Comparison of ENCODE assay signal across 17 cellular contexts in the genomic region with DNA sequence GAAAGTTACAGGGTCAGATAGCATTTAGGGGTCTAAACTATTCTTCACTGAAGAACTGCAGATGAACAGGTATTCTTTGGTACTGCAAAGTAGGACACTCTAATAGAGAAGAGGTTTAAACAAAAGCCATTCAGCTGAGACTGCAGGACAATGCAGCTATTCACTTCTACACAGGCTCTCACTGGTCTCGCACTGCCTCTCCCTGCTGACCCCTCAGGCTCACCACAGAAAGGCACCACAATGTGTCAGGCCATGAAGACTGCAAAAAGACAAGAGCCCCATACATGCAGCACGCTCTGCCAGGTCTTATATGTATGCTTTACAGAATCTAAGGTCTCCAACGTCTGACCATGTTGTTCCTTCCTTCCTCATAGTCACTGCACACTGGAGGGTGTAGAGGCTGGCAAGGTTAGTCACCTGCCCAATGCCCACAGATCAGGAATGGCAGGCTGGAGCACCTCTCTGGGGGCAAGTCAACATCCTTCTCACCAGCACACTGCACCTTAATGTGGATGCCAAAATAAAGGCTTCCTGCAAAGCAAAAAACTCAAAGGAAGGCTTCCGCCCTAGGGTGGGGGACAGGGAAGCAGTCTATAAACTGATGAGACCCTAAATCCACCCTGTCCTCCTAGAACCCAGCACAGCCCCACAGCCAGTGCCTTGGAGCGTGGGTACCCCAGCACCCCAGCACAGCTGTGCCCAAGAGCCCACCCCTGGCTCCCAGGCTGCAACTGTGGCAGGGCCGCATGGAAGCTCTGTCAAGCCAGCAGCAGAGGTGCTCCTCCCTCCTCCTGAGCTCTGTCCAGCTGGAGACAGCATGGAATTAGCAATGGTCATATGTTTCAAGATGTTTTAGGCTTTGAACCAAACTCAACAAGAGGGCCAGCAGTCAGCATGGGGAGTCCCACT. TPM values are rescaled to one million over a fixed set of nuclear protein-coding genes. Genes with fewer than 3 reads are reported as not detected.
DNase-seq lines count a peak whose midpoint lies in the region; ATAC-seq and TF ChIP-seq lines count a peak whose summit lies in the region.
"Had no signal": no experiment of that assay in that cellular context is flagged by ENCODE, and none has a peak within 500 bp of the region (broad histone marks: within the 10 kb centered on the region; RNA-seq: fewer than 3 reads in every experiment).

No MANE protein-coding gene starts in this region.

- peaks cover 0 to 51% (median 0%) of the 10 kb centered on the region in 3 donors for H3K36me3 ChIP-seq in tibial nerve

- peaks cover 94% of the 10 kb centered on the region for H3K36me3 Mint-ChIP-seq in activated T-cell treated with anti-CD3 and anti-CD28 coated beads, Interleukin-2, amount 50 U/mL, for 24 hours (ENCODE audit: low read depth)

- H3K9me3 Mint-ChIP-seq in activated T-cell treated with anti-CD3 and anti-CD28 coated beads, Interleukin-2, amount 50 U/mL, for 24 hours, result no peaks in the 10 kb centered on the region

- no peak for TF ChIP-seq POLR2A in tibial nerve (IDR thresholded peaks at IDR 0.05)

- no peak overlapping the region for H3K4me3 Mint-ChIP-seq in activated T-cell treated with anti-CD3 and anti-CD28 coated beads, Interleukin-2, amount 50 U/mL, for 24 hours

- peak in 1 of 2 donors; percentile 37 for TF ChIP-seq EP300 in tibial nerve (IDR thresholded peaks at IDR 0.05)

- 46 to 50% methylated on average over 4 to 6 of the region's 6 CpGs for WGBS in tibial nerve, 2 donors

- peaks cover 19% of the 10 kb centered on the region for H3K4me1 Mint-ChIP-seq in activated T-cell treated with anti-CD3 and anti-CD28 coated beads, Interleukin-2, amount 50 U/mL, for 24 hours (ENCODE audit: low read depth)

- no peak for TF ChIP-seq CTCF in tibial nerve (IDR thresholded peaks at IDR 0.05)

- ATAC-seq in GM21360 (IDR thresholded peaks at IDR 0.05; ENCODE audit: unreplicated experiment), result no peak

- peaks cover 0 to 41% (median 7%) of the 10 kb centered on the region in 4 donors for H3K4me1 ChIP-seq in tibial nerve
- H3K4me1 ChIP-seq: A549 had no signal

- H3K27me3 ChIP-seq in tibial nerve, result no peaks in the 10 kb centered on the region

- peak overlapping the region in 2 of 4 donors; percentile 64 to 68 for H3K27ac ChIP-seq in tibial nerve
- H3K27ac ChIP-seq: A549, VCaP had no signal

- DNase-seq in activated T-cell treated with anti-CD3 and anti-CD28 coated beads, Interleukin-2, amount 50 U/mL, for 24 hours, result no peak
- no peak for DNase-seq in activated T-cell treated with anti-CD3 and anti-CD28 coated beads, Interleukin-2, amount 50 U/mL, for 48 hours
- DNase-seq in fibroblast of gingiva (ENCODE audit: low read depth), result peak; percentile 42
- peak; percentile 51 for DNase-seq in middle frontal gyrus (ENCODE audit: extremely low spot score, low spot score)
- DNase-seq in tibial nerve (ENCODE audit: low spot score in 2 of 2), result peak; percentile 30 to 36
- no peak for DNase-seq in DMS53 treated with DMSO at 0.1 percent for 48 hours (lab: John Stamatoyannopoulos, UW; ENCODE audit: unreplicated experiment)
- no peak for DNase-seq in amniotic stem cell (lab: John Stamatoyannopoulos, UW)
- DNase-seq: activated CD8-positive, alpha-beta memory T cell treated with anti-CD3 and anti-CD28 coated beads, Interleukin-2, amount 50 U/mL, for 48 hours; COR-L47; effector CD4-positive, alpha-beta T cell; NCI-H69; SHP77 treated with DMSO at 0.1 percent for 48 hours had no signal

- H3K27ac Mint-ChIP-seq in activated T-cell treated with anti-CD3 and anti-CD28 coated beads, Interleukin-2, amount 50 U/mL, for 24 hours, result peak overlapping the region; percentile 68

- no peak overlapping the region for H3K4me3 ChIP-seq in tibial nerve
- H3K4me3 ChIP-seq: A549 had no signal

- no peaks in the 10 kb centered on the region for H3K27me3 Mint-ChIP-seq in activated T-cell treated with anti-CD3 and anti-CD28 coated beads, Interleukin-2, amount 50 U/mL, for 24 hours

- no peaks in the 10 kb centered on the region for H3K9me3 ChIP-seq in tibial nerve
- H3K9me3 ChIP-seq: A549 had no signal

RNA-seq across cellular contexts. Expression of a gene that starts 10.7 kb away (rescaled TPM):
- total RNA-seq in tibial nerve, result not detected
- total RNA-seq: mononuclear cell, renal cortical epithelial cell had no signal

Comparison
In these comparisons a context has a peak if more than half of its experiments do, and no peak if none do; other contexts are left out.
1. DNase-seq: peak in fibroblast of gingiva (single experiment), middle frontal gyrus (single experiment) and tibial nerve (2 of 2); none in activated T-cell treated with anti-CD3 and anti-CD28 coated beads, Interleukin-2, amount 50 U/mL, for 24 hours (single experiment), activated T-cell treated with anti-CD3 and anti-CD28 coated beads, Interleukin-2, amount 50 U/mL, for 48 hours (0 of 2), DMS53 treated with DMSO at 0.1 percent for 48 hours (single experiment) and amniotic stem cell (single experiment).